ENCODE assay signal across 21 cellular contexts in the genomic region with DNA sequence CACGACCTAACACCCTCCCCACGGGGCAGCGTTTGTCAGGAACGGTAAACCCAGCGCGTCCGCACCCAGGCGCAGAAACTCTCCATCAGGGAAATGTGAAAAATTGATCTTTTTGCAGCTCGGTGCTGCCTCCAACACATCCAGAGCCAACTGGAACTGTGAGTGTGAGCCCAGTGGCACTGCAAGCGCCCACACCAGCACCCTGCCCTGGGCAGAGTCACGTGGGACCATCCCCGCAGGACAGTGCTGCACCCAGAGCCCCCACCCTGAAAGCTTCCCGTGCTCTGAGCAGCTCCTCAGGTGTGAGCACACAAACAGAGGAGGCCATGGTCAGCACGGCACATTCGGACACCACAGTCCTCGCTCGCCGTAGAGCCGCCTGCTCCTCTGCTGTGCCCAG.
DNase-seq lines count a peak whose midpoint lies in the region; ATAC-seq, FAIRE-seq and TF ChIP-seq lines count a peak whose summit lies in the region.
"Had no signal": no experiment of that assay in that cellular context is flagged by ENCODE, and none has a peak within 500 bp of the region (broad histone marks: within the 10 kb centered on the region; RNA-seq: fewer than 3 reads in every experiment).

No MANE protein-coding gene starts in this region.

- H3K4me3 ChIP-seq in BLaER1 = peak overlapping the region; percentile 50; the same call in 1 of the 2 replicates
- no peak overlapping the region; a peak in 1 of 20 replicates for H3K4me3 ChIP-seq in BLaER1 treated with 17β-estradiol and CSF1 and Interleukin-3, amounts not matched to agents 10 nM and 100 nM
- H3K4me3 ChIP-seq in K562 = no peak overlapping the region
- H3K4me3 ChIP-seq in neuronal stem cell (ENCODE audit: low read length in 2 of 2) = no peak overlapping the region
- H3K4me3 ChIP-seq: GM23338, Peyer's patch had no signal

- 3% methylated on average over 19 of the region's 19 CpGs for WGBS in K562 (ENCODE audit: insufficient coverage, low coverage, missing lambda C conversion rate)
- WGBS in neuronal stem cell (ENCODE audit: extremely low coverage in 2 of 2, insufficient read length in 2 of 2, insufficient replicate concordance in 1 of 2), 2 donors = no CpG with 5 or more reads among the region's 19 CpGs

- H2BK15ac ChIP-seq in neuronal stem cell (ENCODE audit: low read length) = peak overlapping the region; percentile 56

- H2AFZ ChIP-seq in K562 (ENCODE audit: low read depth, low read length) (no peak overlapping the region), neuronal stem cell (ENCODE audit: low read length) (no peak overlapping the region)
- H2AFZ ChIP-seq: GM23338 had no signal

- peak overlapping the region; percentile 4 for H3K23ac ChIP-seq in neuronal stem cell (ENCODE audit: low read depth, low read length, poor library complexity)

- no peak overlapping the region for H2BK12ac ChIP-seq in neuronal stem cell (ENCODE audit: low read length)

- BruUV-seq in K562 (replicated peaks; lab: Mats Ljungman, UMichigan) = no TSS peak

- H3K4me1 ChIP-seq in BLaER1 = peaks cover 97% of the 10 kb centered on the region
- H3K4me1 ChIP-seq in BLaER1 treated with 17β-estradiol and CSF1 and Interleukin-3, amounts not matched to agents 10 nM and 100 nM = peaks cover 45 to 94% (median 88%) of the 10 kb centered on the region in 10 experiments
- H3K4me1 ChIP-seq in K562 (replicated peaks in 1 of 2; ENCODE audit: control insufficient read depth in 2 of 2, insufficient read depth in 2 of 2, low read length in 2 of 2) = peaks cover 0 to 9% of the 10 kb centered on the region in 2 experiments; a peak in 1 of 5 replicates
- peaks cover 29 to 42% of the 10 kb centered on the region in 2 donors for H3K4me1 ChIP-seq in neuronal stem cell (ENCODE audit: control insufficient read depth in 2 of 2, insufficient read depth in 1 of 2, low read depth in 1 of 2, low read length in 2 of 2)
- H3K4me1 ChIP-seq: Peyer's patch had no signal

- H3K27ac ChIP-seq in BLaER1 = peak overlapping the region; percentile 97
- H3K27ac ChIP-seq in BLaER1 treated with 17β-estradiol and CSF1 and Interleukin-3, amounts not matched to agents 10 nM and 100 nM = peak overlapping the region in 8 of 11 experiments; percentile 78 to 98 (median 90); a peak in 16 of 22 replicates
- no peak overlapping the region for H3K27ac ChIP-seq in K562 (ENCODE audit: extremely low read depth, low read depth, low read length)
- peak overlapping the region; percentile 8 for H3K27ac ChIP-seq in neuronal stem cell (replicated peaks; ENCODE audit: low read length)
- H3K27ac ChIP-seq: KMS-11, Peyer's patch had no signal

- no peaks in the 10 kb centered on the region for H3K9me3 ChIP-seq in BLaER1
- H3K9me3 ChIP-seq in BLaER1 treated with 17β-estradiol and CSF1 and Interleukin-3, amounts not matched to agents 10 nM and 100 nM (replicated peaks in 1 of 11) = peaks cover 0 to 3% (median 0%) of the 10 kb centered on the region in 11 experiments; a peak in 2 of 22 replicates
- H3K9me3 ChIP-seq in K562 (replicated peaks; ENCODE audit: control insufficient read depth, insufficient read depth, low read depth, low read length) = no peaks in the 10 kb centered on the region
- no peaks in the 10 kb centered on the region for H3K9me3 ChIP-seq in neuronal stem cell (replicated peaks in 1 of 2; ENCODE audit: control insufficient read depth in 2 of 2, insufficient read depth in 1 of 2, low read depth in 1 of 2, low read length in 2 of 2)

- no peaks in the 10 kb centered on the region for H3K79me2 ChIP-seq in K562 (ENCODE audit: control insufficient read depth, insufficient read depth, low read length)

- no peak overlapping the region for H2AK5ac ChIP-seq in neuronal stem cell (ENCODE audit: low read depth, low read length)

- H3K4me2 ChIP-seq in BLaER1 = peak overlapping the region; percentile 89
- H3K4me2 ChIP-seq in BLaER1 treated with 17β-estradiol and CSF1 and Interleukin-3, amounts not matched to agents 10 nM and 100 nM = peak overlapping the region; percentile 85 to 97 (median 92)
- H3K4me2 ChIP-seq in K562 (ENCODE audit: insufficient read depth, low read length) = no peak overlapping the region
- no peak overlapping the region for H3K4me2 ChIP-seq in neuronal stem cell (ENCODE audit: insufficient read depth, low read length, poor library complexity, severe bottlenecking)
- H3K4me2 ChIP-seq: GM23338, KMS-11 had no signal

- H3K18ac ChIP-seq in neuronal stem cell (ENCODE audit: low read length) = peak overlapping the region; percentile 61

- intact Hi-C loops in K562 (cut with micrococcal nuclease) = no loop called here

- ATAC-seq in K562 = no peak
- no peak for ATAC-seq in GM18519 (IDR thresholded peaks at IDR 0.05; ENCODE audit: low FRiP score, unreplicated experiment)
- ATAC-seq: CD8-positive, alpha-beta T cell; GM23338 had no signal

- FAIRE-seq in K562 (lab: Jason Lieb, UNC) = no peak
- FAIRE-seq: GM12892, HTR-8/SVneo had no signal

- no peak for TF ChIP-seq EP300 in K562 (IDR thresholded peaks at IDR 0.05; ENCODE audit: low read length)

- no peak for TF ChIP-seq POLR2A in K562 (conservative IDR thresholded peaks at IDR 0.05)

- in situ Hi-C loops in K562 (cut with MboI) = no loop called here

- H3K79me1 ChIP-seq in neuronal stem cell (ENCODE audit: low read depth, low read length) = peaks cover 28% of the 10 kb centered on the region

- TF ChIP-seq RAD21 in K562 (CRISPR knock-in tag; conservative IDR thresholded peaks at IDR 0.05 in 1 of 2, IDR thresholded peaks at IDR 0.05 in 1 of 2) = no peak

- no peak for TF ChIP-seq CTCF in K562 (IDR thresholded peaks at IDR 0.05 in 2 of 3, conservative IDR thresholded peaks at IDR 0.05 in 1 of 3; ENCODE audit: insufficient read depth in 2 of 3, low read depth in 1 of 3, low read length in 3 of 3)

- H2BK120ac ChIP-seq in neuronal stem cell (ENCODE audit: low read depth, low read length) = no peak overlapping the region

- H4K20me1 ChIP-seq in BLaER1 (no peaks in the 10 kb centered on the region), K562 (replicated peaks; ENCODE audit: control insufficient read depth, insufficient read depth, low read length) (peaks cover 12% of the 10 kb centered on the region; the same call in 1 of the 2 replicates)
- H4K20me1 ChIP-seq in BLaER1 treated with 17β-estradiol and CSF1 and Interleukin-3, amounts not matched to agents 10 nM and 100 nM = no peaks in the 10 kb centered on the region; a peak in 1 of 22 replicates

- H3K27me3 ChIP-seq in BLaER1 (no peaks in the 10 kb centered on the region), K562 (ENCODE audit: control insufficient read depth in 2 of 2, insufficient read depth in 2 of 2, low read length in 2 of 2) (peaks cover 65 to 90% of the 10 kb centered on the region in 2 experiments), neuronal stem cell (ENCODE audit: control insufficient read depth in 3 of 3, insufficient read depth in 3 of 3, low read depth in 1 of 3, low read length in 3 of 3) (peaks cover 0 to 2% (median 0%) of the 10 kb centered on the region in 3 experiments)
- H3K27me3 ChIP-seq in BLaER1 treated with 17β-estradiol and CSF1 and Interleukin-3, amounts not matched to agents 10 nM and 100 nM = peaks cover 0 to 66% (median 7%) of the 10 kb centered on the region in 11 experiments; a peak in 9 of 22 replicates
- H3K27me3 ChIP-seq: Peyer's patch had no signal

- peak overlapping the region; percentile 81 for H3K9ac ChIP-seq in BLaER1
- peak overlapping the region in 6 of 11 experiments; percentile 65 to 85 (median 80); a peak in 13 of 22 replicates for H3K9ac ChIP-seq in BLaER1 treated with 17β-estradiol and CSF1 and Interleukin-3, amounts not matched to agents 10 nM and 100 nM
- no peak overlapping the region for H3K9ac ChIP-seq in K562 (ENCODE audit: insufficient read depth in 1 of 2, low read depth in 2 of 2, low read length in 2 of 2)
- no peak overlapping the region for H3K9ac ChIP-seq in neuronal stem cell (ENCODE audit: low read depth, low read length, poor library complexity)
- H3K9ac ChIP-seq: KMS-11 had no signal

- no peak overlapping the region for H4K91ac ChIP-seq in neuronal stem cell (ENCODE audit: low read depth, low read length, poor library complexity)

- H3K14ac ChIP-seq in neuronal stem cell (ENCODE audit: low read length) = no peak overlapping the region

- no peak overlapping the region for H4K8ac ChIP-seq in neuronal stem cell (ENCODE audit: low read depth, low read length)

- H3K36me3 ChIP-seq in BLaER1 (no peaks in the 10 kb centered on the region), K562 (ENCODE audit: control insufficient read depth, insufficient read depth, low read length) (no peaks in the 10 kb centered on the region), neuronal stem cell (replicated peaks in 1 of 2; ENCODE audit: control insufficient read depth in 2 of 2, insufficient read depth in 2 of 2, low read length in 2 of 2) (peaks cover 19 to 97% of the 10 kb centered on the region in 2 donors)
- H3K36me3 ChIP-seq in BLaER1 treated with 17β-estradiol and CSF1 and Interleukin-3, amounts not matched to agents 10 nM and 100 nM = no peaks in the 10 kb centered on the region
- H3K36me3 ChIP-seq: Peyer's patch had no signal

- DNase-seq in K562 (ENCODE audit: extremely low read depth in 1 of 4, low spot score in 3 of 4) = no peak
- no peak for DNase-seq in neuronal stem cell (ENCODE audit: low spot score)
- DNase-seq in nucleus accumbens (lab: John Stamatoyannopoulos, UW) = no peak
- DNase-seq in NCI-H524 (lab: John Stamatoyannopoulos, UW) = no peak
- DNase-seq: CD8-positive, alpha-beta T cell; HCEC 1CT; NCI-H1105 treated with DMSO at 0.1 percent for 48 hours; NCI-H1694; NCI-H2081; NCI-H2171; NCI-H345; NCI-H524 treated with DMSO at 0.1 percent for 48 hours; NCI-H82 had no signal

- no peak overlapping the region for H3K4ac ChIP-seq in neuronal stem cell (ENCODE audit: low read length)

- CTCF ChIA-PET in K562 (lab: Yijun Ruan, JAX; ENCODE audit: low intra/inter-chr PET ratio) = no interaction called here

- H3K9me1 ChIP-seq in K562 (ENCODE audit: control insufficient read depth, insufficient read depth, low read length) = no peaks in the 10 kb centered on the region

- POLR2A ChIA-PET in K562 (lab: Yijun Ruan, JAX) = no interaction called here

- H2BK5ac ChIP-seq in neuronal stem cell (ENCODE audit: low read length) = peak overlapping the region; percentile 48

TF ChIP-seq in K562, 482 proteins besides CTCF, POLR2A, EP300 and RAD21 (continues in another document):
- 0 out of 2 replicates have a peak, but pooled peaks have one; percentile 3 for TF ChIP-seq USF2 (CRISPR knock-in tag; IDR thresholded peaks at IDR 0.05)

Comparison
In these comparisons a context has a peak if more than half of its experiments do, and no peak if none do; other contexts are left out.
1. H3K4me2 ChIP-seq: peak in BLaER1 (single experiment) and BLaER1 treated with 17β-estradiol and CSF1 and Interleukin-3, amounts not matched to agents 10 nM and 100 nM (11 of 11); none in K562 (single experiment) and neuronal stem cell (single experiment).
2. H3K9ac ChIP-seq: peak in BLaER1 (single experiment) and BLaER1 treated with 17β-estradiol and CSF1 and Interleukin-3, amounts not matched to agents 10 nM and 100 nM (6 of 11); none in K562 (0 of 2) and neuronal stem cell (single experiment).